In genomic region chr10:70109064-70109729, GRCh38 we compare ENCODE assay signal across 1 cellular context.
TF ChIP-seq lines count a peak whose summit lies in the region.

No MANE protein-coding gene starts in this region.

TF ChIP-seq in HepG2, 621 proteins besides CTCF, POLR2A, EP300 and RAD21 (continued from another document and continues in another):
- peak; percentile 33; the same call in 1 of the 2 replicates for TF ChIP-seq PATZ1 (CRISPR knock-in tag; IDR thresholded peaks at IDR 0.05)
- peak; percentile 80; the same call in 1 of the 2 replicates for TF ChIP-seq POLR2AphosphoS2 (IDR thresholded peaks at IDR 0.05; ENCODE audit: low read depth, low read length)
- TF ChIP-seq ZNF777 (CRISPR knock-in tag; IDR thresholded peaks at IDR 0.05): peak; percentile 37; the same call in 1 of the 2 replicates
- 0 out of 2 replicates have a peak, but pooled peaks have one; percentile 28 for TF ChIP-seq ZNF33A (CRISPR knock-in tag; IDR thresholded peaks at IDR 0.05; ENCODE audit: borderline replicate concordance)
- peak; percentile 69; the same call in 1 of the 2 replicates for TF ChIP-seq SMAD3 (CRISPR knock-in tag; IDR thresholded peaks at IDR 0.05)
- TF ChIP-seq ZNF407 (CRISPR knock-in tag; IDR thresholded peaks at IDR 0.05; ENCODE audit: not compliant biosample characterization): no peak
- TF ChIP-seq CREB3 (CRISPR knock-in tag; IDR thresholded peaks at IDR 0.05): 0 out of 2 replicates have a peak, but pooled peaks have one; percentile 81
- TF ChIP-seq SIX4 (CRISPR knock-in tag; IDR thresholded peaks at IDR 0.05): no peak
- peak; percentile 66; the same call in 1 of the 2 replicates for TF ChIP-seq HDAC1 (CRISPR knock-in tag; IDR thresholded peaks at IDR 0.05)
- TF ChIP-seq HNF4A (CRISPR knock-in tag; IDR thresholded peaks at IDR 0.05): peak; percentile 96
- TF ChIP-seq KDM1A (CRISPR knock-in tag; IDR thresholded peaks at IDR 0.05): no peak
- no peak for TF ChIP-seq KAT2B (IDR thresholded peaks at IDR 0.05; ENCODE audit: borderline replicate concordance, low read depth, low read length)
- TF ChIP-seq ZNF232 (CRISPR knock-in tag; IDR thresholded peaks at IDR 0.05; ENCODE audit: borderline replicate concordance): peak; percentile 88; the same call in 1 of the 2 replicates
- TF ChIP-seq ZNF557 (CRISPR knock-in tag; IDR thresholded peaks at IDR 0.05): 0 out of 2 replicates have a peak, but pooled peaks have one; percentile 51
- TF ChIP-seq AFF4 (CRISPR knock-in tag; IDR thresholded peaks at IDR 0.05): no peak
- TF ChIP-seq HES4 (CRISPR knock-in tag; IDR thresholded peaks at IDR 0.05; ENCODE audit: borderline replicate concordance): no peak
- no peak for TF ChIP-seq ZZZ3 (CRISPR knock-in tag; IDR thresholded peaks at IDR 0.05; ENCODE audit: borderline replicate concordance)
- TF ChIP-seq RBM39 (IDR thresholded peaks at IDR 0.05; ENCODE audit: low read depth, low read length, poor library complexity, severe bottlenecking): no peak
- TF ChIP-seq KMT2A (CRISPR knock-in tag; IDR thresholded peaks at IDR 0.05): no peak
- TF ChIP-seq ZNF160 (CRISPR knock-in tag; IDR thresholded peaks at IDR 0.05): 0 out of 2 replicates have a peak, but pooled peaks have one; percentile 35
- 0 out of 2 replicates have a peak, but pooled peaks have one; percentile 26 for TF ChIP-seq SP4 (CRISPR knock-in tag; IDR thresholded peaks at IDR 0.05)
- TF ChIP-seq ZFY (CRISPR knock-in tag; IDR thresholded peaks at IDR 0.05): peak; percentile 64
- TF ChIP-seq ZNF567 (CRISPR knock-in tag; IDR thresholded peaks at IDR 0.05; ENCODE audit: borderline replicate concordance): no peak
- TF ChIP-seq ZNF350 (CRISPR knock-in tag; IDR thresholded peaks at IDR 0.05; ENCODE audit: borderline replicate concordance, low read depth): 0 out of 2 replicates have a peak, but pooled peaks have one; percentile 41
- TF ChIP-seq SAFB2 (CRISPR knock-in tag; IDR thresholded peaks at IDR 0.05; ENCODE audit: borderline replicate concordance, low read depth): no peak
- TF ChIP-seq ADNP (CRISPR knock-in tag; IDR thresholded peaks at IDR 0.05): no peak
- TF ChIP-seq ATF4 (CRISPR knock-in tag; IDR thresholded peaks at IDR 0.05): no peak
- peak; percentile 51; the same call in 1 of the 2 replicates for TF ChIP-seq ZNF788 (CRISPR knock-in tag; IDR thresholded peaks at IDR 0.05; ENCODE audit: borderline replicate concordance)
- TF ChIP-seq ZNF773 (CRISPR knock-in tag; IDR thresholded peaks at IDR 0.05; ENCODE audit: borderline replicate concordance): no peak
- no peak for TF ChIP-seq ZNF256 (CRISPR knock-in tag; conservative IDR thresholded peaks at IDR 0.05)
- TF ChIP-seq CSRNP1 (CRISPR knock-in tag; IDR thresholded peaks at IDR 0.05): no peak
- no peak for TF ChIP-seq EZH2 (conservative IDR thresholded peaks at IDR 0.05; ENCODE audit: low read depth, low read length)
- TF ChIP-seq RXRB (CRISPR knock-in tag; IDR thresholded peaks at IDR 0.05; ENCODE audit: borderline replicate concordance): peak; percentile 78
